In the genomic region with DNA sequence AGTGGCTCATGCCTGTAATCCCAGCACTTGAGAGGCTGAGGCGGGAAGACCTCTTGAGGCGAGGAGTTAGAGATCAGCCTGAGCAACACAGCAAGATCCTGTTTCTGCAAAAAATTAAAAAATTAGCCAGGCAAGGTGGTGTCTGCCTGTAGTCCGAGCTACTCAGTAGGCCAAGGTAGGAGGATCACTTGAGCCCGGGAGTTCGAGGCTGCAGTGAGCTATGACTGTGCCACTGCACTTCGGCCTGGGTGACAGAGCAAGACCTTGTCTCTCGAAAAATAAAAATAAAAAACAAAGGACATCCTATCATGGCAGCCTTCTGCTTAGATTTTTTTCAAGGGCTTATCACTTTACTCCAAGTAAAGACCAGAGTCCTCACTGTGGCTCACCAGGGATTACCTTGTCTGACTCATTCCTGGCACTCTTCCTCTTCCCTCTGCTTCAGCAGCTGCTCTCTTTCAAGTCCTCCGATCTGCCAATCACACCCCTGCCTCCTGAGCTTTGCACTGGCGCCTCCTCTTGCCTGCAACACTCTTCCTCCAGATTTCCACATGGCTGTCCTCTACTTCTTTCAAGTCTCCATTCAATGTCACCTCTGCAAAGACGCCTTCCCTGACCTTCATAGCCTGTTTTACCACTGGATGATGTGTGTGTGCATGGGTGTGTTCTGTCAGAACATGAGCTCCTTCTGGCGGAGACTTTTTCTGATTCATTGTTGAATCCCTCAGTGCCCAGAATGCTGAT, we compare ENCODE assay signal across 11 cellular contexts. TPM values are rescaled to one million over a fixed set of nuclear protein-coding genes. Genes with fewer than 3 reads are reported as not detected.
DNase-seq lines count a peak whose midpoint lies in the region; ATAC-seq and TF ChIP-seq lines count a peak whose summit lies in the region.
"Had no signal": no experiment of that assay in that cellular context is flagged by ENCODE, and none has a peak within 500 bp of the region (broad histone marks: within the 10 kb centered on the region; RNA-seq: fewer than 3 reads in every experiment).

No MANE protein-coding gene starts in this region.

- H3K4me3 ChIP-seq in BE2C (ENCODE audit: low read depth, low read length): no peak overlapping the region
- no peak overlapping the region for H3K4me3 ChIP-seq in MM.1S (ENCODE audit: low read length)
- no peak overlapping the region for H3K4me3 ChIP-seq in aorta (ENCODE audit: low read length in 2 of 2)
- H3K4me3 ChIP-seq: sigmoid colon had no signal

- DNase-seq in BE2C (peak; percentile 14), KBM-7 (peak; percentile 31), amniotic epithelial cell (ENCODE audit: low read depth) (peak; percentile 96), islet precursor cell (peak; percentile 74), NCI-H1694 treated with DMSO at 0.1 percent for 48 hours (lab: John Stamatoyannopoulos, UW) (no peak), MM.1S (no peak), kidney glomerular epithelial cell (lab: John Stamatoyannopoulos, UW) (no peak), aorta (no peak)
- DNase-seq: activated CD4-positive, alpha-beta T cell treated with anti-CD3 and anti-CD28 coated beads for 1 hour; sigmoid colon; stimulated activated naive CD4-positive, alpha-beta T cell had no signal

- peaks cover 3% of the 10 kb centered on the region; the same call in 1 of the 2 replicates for H3K4me1 ChIP-seq in BE2C
- no peaks in the 10 kb centered on the region for H3K4me1 ChIP-seq in MM.1S (ENCODE audit: low read length)
- no peaks in the 10 kb centered on the region for H3K4me1 ChIP-seq in aorta (ENCODE audit: control insufficient read depth in 1 of 2, insufficient read depth in 2 of 2, low read length in 2 of 2)
- H3K4me1 ChIP-seq: sigmoid colon had no signal

- H3K27me3 ChIP-seq in BE2C: no peaks in the 10 kb centered on the region
- no peaks in the 10 kb centered on the region for H3K27me3 ChIP-seq in MM.1S (replicated peaks; ENCODE audit: insufficient read depth, low read length)
- no peaks in the 10 kb centered on the region for H3K27me3 ChIP-seq in aorta (ENCODE audit: control insufficient read depth in 1 of 2, insufficient read depth in 2 of 2, low read length in 1 of 2)
- H3K27me3 ChIP-seq: sigmoid colon had no signal

- H3K79me2 ChIP-seq in MM.1S (ENCODE audit: low read length): no peaks in the 10 kb centered on the region

- no peak overlapping the region for H3K27ac ChIP-seq in MM.1S (ENCODE audit: low read length)
- no peak overlapping the region for H3K27ac ChIP-seq in aorta (ENCODE audit: low read depth in 1 of 2, low read length in 2 of 2)
- H3K27ac ChIP-seq: sigmoid colon had no signal

- no peaks in the 10 kb centered on the region for H3K9me2 ChIP-seq in MM.1S (replicated peaks; ENCODE audit: insufficient read depth, low read length)

- WGBS in aorta, 2 donors: 95% methylated on average over 11 of the region's 11 CpGs

- intact Hi-C loops in aorta (cut with DNase I): no loop called here

- no peaks in the 10 kb centered on the region for H3F3A ChIP-seq in MM.1S (ENCODE audit: insufficient read depth, low read length)

- no peaks in the 10 kb centered on the region for H3K9me3 ChIP-seq in BE2C
- no peaks in the 10 kb centered on the region for H3K9me3 ChIP-seq in MM.1S (replicated peaks; ENCODE audit: insufficient read depth, low read length)
- no peaks in the 10 kb centered on the region for H3K9me3 ChIP-seq in aorta (ENCODE audit: control insufficient read depth, low read length)
- H3K9me3 ChIP-seq: sigmoid colon had no signal

- H2AFZ ChIP-seq in MM.1S (ENCODE audit: low read length): no peak overlapping the region

- H3K9ac ChIP-seq in MM.1S (ENCODE audit: low read length): no peak overlapping the region

- H3K4me2 ChIP-seq in MM.1S (ENCODE audit: low read depth, low read length): no peak overlapping the region

- ATAC-seq in aorta (ENCODE audit: low FRiP score): no peak

- no peak for TF ChIP-seq CTCF in BE2C (IDR thresholded peaks at IDR 0.05; ENCODE audit: low read depth, low read length)
- no peak for TF ChIP-seq CTCF in MM.1S (IDR thresholded peaks at IDR 0.05; ENCODE audit: low read length)

- in situ Hi-C loops in KBM-7 (cut with MboI; ENCODE audit: low pct_unique_long_range_greater_than_20kb, low sequenced_read_pairs): no loop called here

- H3K36me3 ChIP-seq in BE2C (no peaks in the 10 kb centered on the region), MM.1S (replicated peaks; ENCODE audit: insufficient read depth, low read length) (no peaks in the 10 kb centered on the region), aorta (ENCODE audit: control insufficient read depth in 1 of 2, insufficient read depth in 2 of 2, low read length in 1 of 2) (no peaks in the 10 kb centered on the region)
- H3K36me3 ChIP-seq: sigmoid colon had no signal

- H4K20me1 ChIP-seq in MM.1S (ENCODE audit: insufficient read depth, low read length): no peaks in the 10 kb centered on the region

RNA-seq across cellular contexts. Expression of a gene that starts 7.7 kb away (rescaled TPM):
- polyA plus RNA-seq in BE2C (2012; ENCODE audit: insufficient read depth, insufficient read length, low read depth): 13.3 TPM
- 1 to 10 TPM; 3.1 to 9.2 TPM for total RNA-seq in aorta
- 10 to 100 TPM; 14.4 to 15.7 TPM for polyA plus RNA-seq in aorta

Comparison
In these comparisons a context has a peak if more than half of its experiments do, and no peak if none do; other contexts are left out.
1. DNase-seq: peak in BE2C (single experiment), KBM-7 (single experiment), amniotic epithelial cell (single experiment) and islet precursor cell (single experiment); none in NCI-H1694 treated with DMSO at 0.1 percent for 48 hours (single experiment), MM.1S (single experiment), kidney glomerular epithelial cell (single experiment) and aorta (0 of 2).